Comparison of ENCODE assay signal across 8 cellular contexts in genomic region chr11:131694526-131695424, GRCh38.
DNase-seq lines count a peak whose midpoint lies in the region; ATAC-seq, FAIRE-seq and TF ChIP-seq lines count a peak whose summit lies in the region.

No MANE protein-coding gene starts in this region.

- H3K36me3 Mint-ChIP-seq in GM23338 (ENCODE audit: low read depth) (no peaks in the 10 kb centered on the region), astrocyte (ENCODE audit: low read depth, unreplicated experiment) (peaks cover 2% of the 10 kb centered on the region)

- H3K27ac Mint-ChIP-seq in GM23338 (no peak overlapping the region), astrocyte (ENCODE audit: unreplicated experiment) (no peak overlapping the region)

- peak overlapping the region; percentile 28 for H3K9ac ChIP-seq in astrocyte (ENCODE audit: low read length)

- intact Hi-C loops in sciatic nerve (cut with DNase I): no loop called here

- H3K27ac ChIP-seq in GM23338 (ENCODE audit: low read depth) (no peak overlapping the region), astrocyte (ENCODE audit: low read depth, low read length) (no peak overlapping the region)

- H3K9me2 ChIP-seq in GM23338 (ENCODE audit: insufficient read depth): no peaks in the 10 kb centered on the region

- no peaks in the 10 kb centered on the region for H4K20me1 ChIP-seq in GM23338 (replicated peaks; ENCODE audit: insufficient read depth)
- H4K20me1 ChIP-seq in astrocyte (ENCODE audit: insufficient read depth, low read length): no peaks in the 10 kb centered on the region

- H3K9me3 Mint-ChIP-seq in GM23338 (no peaks in the 10 kb centered on the region), astrocyte (ENCODE audit: unreplicated experiment) (no peaks in the 10 kb centered on the region)

- H3K36me3 ChIP-seq in GM23338 (ENCODE audit: insufficient read depth) (no peaks in the 10 kb centered on the region), astrocyte (ENCODE audit: insufficient read depth, low read length) (no peaks in the 10 kb centered on the region)

- H2AFZ ChIP-seq in GM23338: 0 out of 2 replicates have a peak overlapping the region, but pooled peaks have one; percentile 44
- H2AFZ ChIP-seq in astrocyte (ENCODE audit: low read depth, low read length): peak overlapping the region; percentile 72

- FAIRE-seq in astrocyte (lab: Jason Lieb, UNC): no peak

- H3K4me1 Mint-ChIP-seq in GM23338: peaks cover 7% of the 10 kb centered on the region
- peaks cover 14% of the 10 kb centered on the region for H3K4me1 Mint-ChIP-seq in astrocyte (ENCODE audit: low read depth, unreplicated experiment)

- H3K9me3 ChIP-seq in astrocyte (ENCODE audit: insufficient read depth, low read depth, low read length): no peaks in the 10 kb centered on the region

- H3K27me3 Mint-ChIP-seq in GM23338 (ENCODE audit: insufficient read depth, low read depth, poor library complexity): peaks cover 25% of the 10 kb centered on the region
- peaks cover 22% of the 10 kb centered on the region for H3K27me3 Mint-ChIP-seq in astrocyte (ENCODE audit: low read depth, unreplicated experiment)

- no peaks in the 10 kb centered on the region for H3F3A ChIP-seq in GM23338 (replicated peaks; ENCODE audit: low read depth)

- peak overlapping the region; percentile 27; the same call in 2 of the 3 replicates for H3K4me3 Mint-ChIP-seq in GM23338
- peak overlapping the region; percentile 50 for H3K4me3 Mint-ChIP-seq in astrocyte (ENCODE audit: unreplicated experiment)

- H3K4me2 ChIP-seq in GM23338: peak overlapping the region; percentile 49; the same call in 1 of the 2 replicates
- H3K4me2 ChIP-seq in astrocyte (ENCODE audit: low read length): peak overlapping the region; percentile 77

- ATAC-seq in GM23338: peak; percentile 80
- peak; percentile 97 for ATAC-seq in sciatic nerve

- peak overlapping the region; percentile 29; the same call in 1 of the 2 replicates for H3K4me3 ChIP-seq in GM23338
- peak overlapping the region; percentile 17 for H3K4me3 ChIP-seq in astrocyte (ENCODE audit: insufficient read depth, low read depth, low read length)

- DNase-seq in GM10266 (ENCODE audit: extremely low spot score) (peak; percentile 84), GM23338 (ENCODE audit: low spot score) (peak; percentile 91), KBM-7 (peak; percentile 75), SKM-1 treated with dmso at 0.1 percent for 144 hours (lab: John Stamatoyannopoulos, UW; ENCODE audit: unreplicated experiment) (peak; percentile 19), astrocyte (ENCODE audit: low read depth) (peak; percentile 45), hepatic stellate cell (ENCODE audit: low spot score) (peak; percentile 83), sciatic nerve (ENCODE audit: low spot score) (peak; percentile 90), NCI-H128 (lab: John Stamatoyannopoulos, UW; ENCODE audit: unreplicated experiment) (no peak)

- H3K27me3 ChIP-seq in GM23338 (ENCODE audit: insufficient read depth) (peaks cover 36% of the 10 kb centered on the region), astrocyte (ENCODE audit: insufficient read depth, low read length) (no peaks in the 10 kb centered on the region)

- H3K4me1 ChIP-seq in GM23338 (ENCODE audit: insufficient read depth): peaks cover 3% of the 10 kb centered on the region; the same call in 1 of the 2 replicates
- H3K4me1 ChIP-seq in astrocyte (ENCODE audit: insufficient read depth, low read length): peaks cover 11% of the 10 kb centered on the region

- H3K79me2 ChIP-seq in GM23338 (replicated peaks; ENCODE audit: insufficient read depth) (no peaks in the 10 kb centered on the region), astrocyte (ENCODE audit: insufficient read depth, low read length) (no peaks in the 10 kb centered on the region)

- TF ChIP-seq CTCF in GM10266 (IDR thresholded peaks at IDR 0.05; ENCODE audit: control insufficient read depth, insufficient read depth, low read depth, missing control alignments): peak; percentile 96
- TF ChIP-seq CTCF in GM23338 (conservative IDR thresholded peaks at IDR 0.05; ENCODE audit: low read depth in 2 of 2): peak; percentile 84 to 100
- TF ChIP-seq CTCF in astrocyte (IDR thresholded peaks at IDR 0.05; ENCODE audit: insufficient read depth, low read depth, low read length): peak; percentile 71

- in situ Hi-C loops in KBM-7 (cut with MboI; ENCODE audit: low pct_unique_long_range_greater_than_20kb, low sequenced_read_pairs): loop anchor here (25.0 kb wide), 1 partner anchor 632 kb away; no protein-coding TSS in a partner anchor

TF ChIP-seq in GM23338, 12 proteins besides CTCF, POLR2A, EP300 and RAD21 (continues in another document):
- TF ChIP-seq JUNB (IDR thresholded peaks at IDR 0.05; ENCODE audit: unreplicated experiment) (no peak), ZNF331 (CRISPR knock-in tag; IDR thresholded peaks at IDR 0.05; ENCODE audit: low read depth) (no peak), EZH2 (IDR thresholded peaks at IDR 0.05; ENCODE audit: low read depth, unreplicated experiment) (no peak), POLR2AphosphoS5 (IDR thresholded peaks at IDR 0.05; ENCODE audit: low read depth) (no peak), ZNF462 (CRISPR knock-in tag; IDR thresholded peaks at IDR 0.05) (no peak), ETS1 (IDR thresholded peaks at IDR 0.05) (no peak)
